Comparison of ENCODE assay signal across 9 cellular contexts in the genomic region with DNA sequence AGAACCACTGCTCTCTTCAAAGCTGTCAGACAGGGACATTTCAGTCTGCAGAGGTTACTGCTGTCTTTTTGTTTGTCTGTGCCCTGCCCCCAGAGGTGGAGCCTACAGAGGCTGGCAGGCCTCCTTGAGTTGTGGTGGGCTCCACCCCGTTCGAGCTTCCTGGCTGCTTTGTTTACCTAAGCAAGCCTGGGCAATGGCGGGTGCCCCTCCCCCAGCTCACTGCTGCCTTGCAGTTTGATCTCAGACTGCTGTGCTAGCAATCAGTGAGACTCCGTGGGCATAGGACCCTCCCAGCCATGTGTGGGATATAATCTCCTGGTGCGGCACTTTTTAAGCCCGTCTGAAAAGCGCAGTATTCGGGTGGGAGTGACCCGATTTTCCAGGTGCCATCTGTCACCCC. TPM values are rescaled to one million over a fixed set of nuclear protein-coding genes. Genes with fewer than 3 reads are reported as not detected.
DNase-seq lines count a peak whose midpoint lies in the region; ATAC-seq, FAIRE-seq and TF ChIP-seq lines count a peak whose summit lies in the region.
"Not testable (repeated sequence)": the region's sequence is repeated elsewhere in the genome, so short reads cannot be mapped to it uniquely, and the experiment has no call there.
"Had no signal": no experiment of that assay in that cellular context is flagged by ENCODE, and none has a peak within 500 bp of the region (broad histone marks: within the 10 kb centered on the region; RNA-seq: fewer than 3 reads in every experiment).

No MANE protein-coding gene starts in this region.

- WGBS in thyroid gland, 2 donors: 71 to 86% methylated on average over 8 to 9 of the region's 9 CpGs

- not testable (repeated sequence) for H3K27ac ChIP-seq in OCI-LY7 (ENCODE audit: low read depth, low read length, poor library complexity, severe bottlenecking)
- peak overlapping the region; percentile 70 to 86 (median 85) for H3K27ac ChIP-seq in thyroid gland

- intact Hi-C loops in OCI-LY7 (cut with micrococcal nuclease; ENCODE audit: unreplicated experiment); mucosa of descending colon (cut with DNase I, micrococcal nuclease); thyroid gland (cut with DNase I): not testable (repeated sequence)

- not testable (repeated sequence) for H3K9me3 ChIP-seq in OCI-LY7 (ENCODE audit: low read length); mucosa of descending colon; thyroid gland

- not testable (repeated sequence) for H3K79me2 ChIP-seq in OCI-LY7 (ENCODE audit: insufficient read depth, low read depth, low read length)

- not testable (repeated sequence) for H3K4me1 ChIP-seq in OCI-LY7 (ENCODE audit: insufficient read depth, low read length, poor library complexity, severe bottlenecking); mucosa of descending colon (ENCODE audit: low read depth)
- peaks cover 30 to 35% of the 10 kb centered on the region in 2 donors for H3K4me1 ChIP-seq in thyroid gland

- not testable (repeated sequence) for TF ChIP-seq CTCF in OCI-LY7 (conservative IDR thresholded peaks at IDR 0.05; ENCODE audit: low read length); bronchial epithelial cell (IDR thresholded peaks at IDR 0.05; ENCODE audit: insufficient read depth, low read length, severe bottlenecking); mucosa of descending colon (IDR thresholded peaks at IDR 0.05); thyroid gland (IDR thresholded peaks at IDR 0.05)

- POLR2A ChIA-PET in OCI-LY7 (lab: Charles Lee): not testable (repeated sequence)

- in situ Hi-C loops in KBM-7 (cut with MboI; ENCODE audit: low pct_unique_long_range_greater_than_20kb, low sequenced_read_pairs): not testable (repeated sequence)

- not testable (repeated sequence) for H3K36me3 ChIP-seq in OCI-LY7 (ENCODE audit: insufficient read depth, low read length); bronchial epithelial cell (ENCODE audit: control insufficient read depth, insufficient read depth, low read length); mucosa of descending colon (ENCODE audit: low read depth); thyroid gland

- not testable (repeated sequence) for TF ChIP-seq POLR2A in thyroid gland (IDR thresholded peaks at IDR 0.05)

- H3K4me3 ChIP-seq in OCI-LY7 (ENCODE audit: low read depth, low read length, poor library complexity, severe bottlenecking); bronchial epithelial cell (ENCODE audit: low read depth, low read length); mucosa of descending colon; thyroid gland (replicated peaks in 1 of 3): not testable (repeated sequence)

- not testable (repeated sequence) for H3K9me2 ChIP-seq in OCI-LY7 (ENCODE audit: insufficient read depth, low read length)

- DNase-seq in CMK (ENCODE audit: low read depth) (peak; percentile 9), KBM-7 (peak; percentile 25), OCI-LY7 (ENCODE audit: low spot score) (peak; percentile 44), T-helper 9 cell (peak; percentile 5), bronchial epithelial cell (ENCODE audit: low read depth) (peak; percentile 55), mucosa of descending colon (peak; percentile 27 to 76 (median 35)), thyroid gland (peak; percentile 42 to 64)
- peak; percentile 17 for DNase-seq in activated CD8-positive, alpha-beta memory T cell treated with anti-CD3 and anti-CD28 coated beads, Interleukin-2, amount 50 U/mL, for 4 hours

- not testable (repeated sequence) for H4K20me1 ChIP-seq in OCI-LY7 (ENCODE audit: insufficient read depth, low read length)

- not testable (repeated sequence) for H2AFZ ChIP-seq in OCI-LY7 (ENCODE audit: low read length)

- not testable (repeated sequence) for ATAC-seq in mucosa of descending colon

- H3K4me2 ChIP-seq in OCI-LY7 (ENCODE audit: low read length): not testable (repeated sequence)

- H3K27me3 ChIP-seq in bronchial epithelial cell (ENCODE audit: control insufficient read depth, insufficient read depth, low read length); thyroid gland: not testable (repeated sequence)

- BruUV-seq in OCI-LY7 (replicated peaks; lab: Mats Ljungman, UMichigan): not testable (repeated sequence)

- CTCF ChIA-PET in OCI-LY7 (lab: Charles Lee; ENCODE audit: unreplicated experiment): not testable (repeated sequence)

- FAIRE-seq in bronchial epithelial cell (lab: Jason Lieb, UNC): not testable (repeated sequence)

RNA-seq across cellular contexts. Expression of a gene that starts 17.3 kb away (rescaled TPM):
- total RNA-seq in OCI-LY7 (2014; rRNA removed; shearing (Covaris generic)): 75.7 and 78.9 TPM in 2 replicates
- total RNA-seq in OCI-LY7 (2022) (125 and 141 TPM in 2 replicates), bronchial epithelial cell (40.0 and 40.8 TPM in 2 replicates), mucosa of descending colon (10 to 100 TPM in 2 of 3 donors, 1 to 10 TPM in 1; 4.2 to 13.7 (median 11.1) TPM), thyroid gland (10 to 100 TPM; 54.8 to 78.0 (median 58.5) TPM)
- total RNA-seq: HFFc6 had no signal

Comparison
In these comparisons a context has a peak if more than half of its experiments do, and no peak if none do; other contexts are left out.
1. DNase-seq: peak in every context shown above with its lines; median percentile 55 in bronchial epithelial cell; 53 in thyroid gland; 44 in OCI-LY7; 35 in mucosa of descending colon; 25 in KBM-7; 17 in activated CD8-positive, alpha-beta memory T cell treated with anti-CD3 and anti-CD28 coated beads, Interleukin-2, amount 50 U/mL, for 4 hours; 9 in CMK; 5 in T-helper 9 cell.